ENCODE assay signal across 18 cellular contexts in the genomic region with DNA sequence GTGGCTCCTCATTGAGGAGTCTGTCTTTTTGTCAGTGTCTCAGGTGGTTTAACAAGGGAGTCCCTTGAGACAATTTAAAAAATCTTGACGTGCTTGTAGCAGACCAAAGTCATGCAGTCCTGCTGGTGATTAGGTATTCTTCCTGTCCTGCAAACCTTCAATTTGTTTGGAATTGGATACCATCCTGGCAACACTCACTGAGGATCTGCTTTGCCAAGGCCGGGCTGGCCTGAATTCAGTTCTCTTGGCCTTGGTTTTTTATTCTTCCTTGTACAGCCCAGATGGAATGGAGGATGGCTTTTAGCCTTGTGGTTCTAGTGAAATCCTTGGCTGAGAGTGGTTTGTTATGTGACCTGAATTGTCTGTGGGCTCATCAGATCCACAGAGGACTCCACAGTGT.
DNase-seq lines count a peak whose midpoint lies in the region; ATAC-seq and TF ChIP-seq lines count a peak whose summit lies in the region.
"Had no signal": no experiment of that assay in that cellular context is flagged by ENCODE, and none has a peak within 500 bp of the region (broad histone marks: within the 10 kb centered on the region; RNA-seq: fewer than 3 reads in every experiment).

No MANE protein-coding gene starts in this region.

- H3K9me3 Mint-ChIP-seq in brain = peaks cover 0 to 4% (median 0%) of the 10 kb centered on the region in 5 experiments
- H3K9me3 Mint-ChIP-seq in natural killer cell treated with Interleukin-12 subunit alpha and Interleukin-12 subunit beta and Interleukin-15 and Interleukin-18, amount 100 ng/mL, for 72 hours = no peaks in the 10 kb centered on the region
- H3K9me3 Mint-ChIP-seq in T-cell = peaks cover 0 to 4% (median 2%) of the 10 kb centered on the region in 3 donors
- H3K9me3 Mint-ChIP-seq in stimulated activated naive CD8-positive, alpha-beta T cell treated with anti-CD3 and anti-CD28 coated beads, Interleukin-15, amount 100 ng/mL, for 72 hours = no peaks in the 10 kb centered on the region
- H3K9me3 Mint-ChIP-seq: activated naive CD8-positive, alpha-beta T cell treated with anti-CD3 and anti-CD28 coated beads for 36 hours had no signal

- H3K36me3 Mint-ChIP-seq in brain (no peaks in the 10 kb centered on the region), T-cell (no peaks in the 10 kb centered on the region)
- H3K36me3 Mint-ChIP-seq in natural killer cell treated with Interleukin-12 subunit alpha and Interleukin-12 subunit beta and Interleukin-15 and Interleukin-18, amount 100 ng/mL, for 72 hours = peaks cover 5% of the 10 kb centered on the region
- H3K36me3 Mint-ChIP-seq: activated naive CD8-positive, alpha-beta T cell treated with anti-CD3 and anti-CD28 coated beads for 36 hours had no signal

- peak overlapping the region in 1 of 2 donors; percentile 10 for H3K4me3 ChIP-seq in stomach smooth muscle (ENCODE audit: low read length in 2 of 2)
- H3K4me3 ChIP-seq: skin epidermis had no signal

- CTCF ChIA-PET in T-cell (lab: Charles Lee) = no interaction called here

- no peaks in the 10 kb centered on the region for H3K27me3 ChIP-seq in stomach smooth muscle (ENCODE audit: control insufficient read depth in 1 of 2, insufficient read depth in 2 of 2, low read length in 2 of 2)

- peaks cover 19% of the 10 kb centered on the region for H3K4me1 ChIP-seq in stomach smooth muscle (ENCODE audit: control insufficient read depth, insufficient read depth, low read length)

- H3K36me3 ChIP-seq in stomach smooth muscle (ENCODE audit: control insufficient read depth in 2 of 2, insufficient read depth in 2 of 2, low read length in 2 of 2) = no peaks in the 10 kb centered on the region

- H3K4me1 Mint-ChIP-seq in brain = peaks cover 37% of the 10 kb centered on the region
- peaks cover 4 to 8% of the 10 kb centered on the region in 2 donors for H3K4me1 Mint-ChIP-seq in natural killer cell treated with Interleukin-12 subunit alpha and Interleukin-12 subunit beta and Interleukin-15 and Interleukin-18, amount 100 ng/mL, for 72 hours (ENCODE audit: low read depth in 2 of 2)
- H3K4me1 Mint-ChIP-seq in T-cell = no peaks in the 10 kb centered on the region
- no peaks in the 10 kb centered on the region for H3K4me1 Mint-ChIP-seq in stimulated activated naive CD8-positive, alpha-beta T cell treated with anti-CD3 and anti-CD28 coated beads, Interleukin-15, amount 100 ng/mL, for 72 hours
- H3K4me1 Mint-ChIP-seq: activated naive CD8-positive, alpha-beta T cell treated with anti-CD3 and anti-CD28 coated beads for 36 hours had no signal

- POLR2A ChIA-PET in T-cell (lab: Charles Lee) = no interaction called here

- peak overlapping the region; percentile 53 for H3K27ac ChIP-seq in stomach smooth muscle (ENCODE audit: low read length)
- H3K27ac ChIP-seq: epithelial cell of prostate, KMS-11 had no signal

- peak; percentile 31 for ATAC-seq in GM19025 (IDR thresholded peaks at IDR 0.05; ENCODE audit: low read depth, unreplicated experiment)
- ATAC-seq in left lobe of liver = peak; percentile 84
- ATAC-seq in natural killer cell treated with Interleukin-12 subunit alpha and Interleukin-12 subunit beta and Interleukin-15 and Interleukin-18, amount 100 ng/mL, for 72 hours = no peak
- no peak for ATAC-seq in T-cell (replicated peaks in 1 of 4)
- no peak for ATAC-seq in stimulated activated naive CD8-positive, alpha-beta T cell treated with anti-CD3 and anti-CD28 coated beads, Interleukin-15, amount 100 ng/mL, for 72 hours
- ATAC-seq: HCT116, left colon had no signal

- TF ChIP-seq CTCF in brain (conservative IDR thresholded peaks at IDR 0.05) = no peak

- H3K27me3 Mint-ChIP-seq in brain (no peaks in the 10 kb centered on the region), T-cell (no peaks in the 10 kb centered on the region)
- no peaks in the 10 kb centered on the region for H3K27me3 Mint-ChIP-seq in natural killer cell treated with Interleukin-12 subunit alpha and Interleukin-12 subunit beta and Interleukin-15 and Interleukin-18, amount 100 ng/mL, for 72 hours
- H3K27me3 Mint-ChIP-seq in stimulated activated naive CD8-positive, alpha-beta T cell treated with anti-CD3 and anti-CD28 coated beads, Interleukin-15, amount 100 ng/mL, for 72 hours = no peaks in the 10 kb centered on the region
- H3K27me3 Mint-ChIP-seq: activated naive CD8-positive, alpha-beta T cell treated with anti-CD3 and anti-CD28 coated beads for 36 hours; stimulated activated naive CD8-positive, alpha-beta T cell treated with anti-CD3 and anti-CD28 coated beads, Interleukin-15, Interleukin-2, amounts not matched to agents 100 ng/mL and 50 ng/mL, for 24 hours had no signal

- peak overlapping the region in 1 of 5 experiments; percentile 11 for H3K4me3 Mint-ChIP-seq in brain
- no peak overlapping the region for H3K4me3 Mint-ChIP-seq in natural killer cell treated with Interleukin-12 subunit alpha and Interleukin-12 subunit beta and Interleukin-15 and Interleukin-18, amount 100 ng/mL, for 72 hours
- no peak overlapping the region for H3K4me3 Mint-ChIP-seq in T-cell
- no peak overlapping the region for H3K4me3 Mint-ChIP-seq in stimulated activated naive CD8-positive, alpha-beta T cell treated with anti-CD3 and anti-CD28 coated beads, Interleukin-15, amount 100 ng/mL, for 72 hours
- H3K4me3 Mint-ChIP-seq: activated naive CD8-positive, alpha-beta T cell treated with anti-CD3 and anti-CD28 coated beads for 36 hours; stimulated activated naive CD8-positive, alpha-beta T cell treated with anti-CD3 and anti-CD28 coated beads, Interleukin-15, Interleukin-2, amounts not matched to agents 100 ng/mL and 50 ng/mL, for 24 hours had no signal

- no peaks in the 10 kb centered on the region for H3K9me3 ChIP-seq in stomach smooth muscle (ENCODE audit: control insufficient read depth in 2 of 2, low read length in 2 of 2)

- H3K27ac Mint-ChIP-seq in brain (peak overlapping the region in 4 of 5 experiments; percentile 19 to 75 (median 50)), T-cell (no peak overlapping the region)
- no peak overlapping the region for H3K27ac Mint-ChIP-seq in natural killer cell treated with Interleukin-12 subunit alpha and Interleukin-12 subunit beta and Interleukin-15 and Interleukin-18, amount 100 ng/mL, for 72 hours
- H3K27ac Mint-ChIP-seq in stimulated activated naive CD8-positive, alpha-beta T cell treated with anti-CD3 and anti-CD28 coated beads, Interleukin-15, amount 100 ng/mL, for 72 hours = no peak overlapping the region
- H3K27ac Mint-ChIP-seq: activated naive CD8-positive, alpha-beta T cell treated with anti-CD3 and anti-CD28 coated beads for 36 hours; stimulated activated naive CD8-positive, alpha-beta T cell treated with anti-CD3 and anti-CD28 coated beads, Interleukin-15, Interleukin-2, amounts not matched to agents 100 ng/mL and 50 ng/mL, for 24 hours had no signal

- H3K9ac ChIP-seq in stomach smooth muscle (ENCODE audit: low read length in 2 of 2) = no peak overlapping the region
- H3K9ac ChIP-seq: KMS-11 had no signal

- DNase-seq in left lobe of liver (ENCODE audit: low spot score) (no peak), T-cell (no peak), LoVo (ENCODE audit: low spot score) (no peak)
- DNase-seq in natural killer cell treated with Interleukin-12 subunit alpha and Interleukin-12 subunit beta and Interleukin-15 and Interleukin-18, amount 100 ng/mL, for 72 hours (ENCODE audit: low spot score) = no peak
- no peak for DNase-seq in stimulated activated naive CD8-positive, alpha-beta T cell treated with anti-CD3 and anti-CD28 coated beads, Interleukin-15, amount 100 ng/mL, for 72 hours
- DNase-seq: activated naive CD8-positive, alpha-beta T cell treated with anti-CD3 and anti-CD28 coated beads for 36 hours; DMS 273 treated with DMSO at 0.1 percent for 48 hours; left colon; NCI-H1436 treated with DMSO at 0.1 percent for 48 hours; NCI-H526 had no signal

Comparison
In these comparisons a context has a peak if more than half of its experiments do, and no peak if none do; other contexts are left out.
1. ATAC-seq: peak in GM19025 (single experiment) and left lobe of liver (single experiment); none in natural killer cell treated with Interleukin-12 subunit alpha and Interleukin-12 subunit beta and Interleukin-15 and Interleukin-18, amount 100 ng/mL, for 72 hours (0 of 2), T-cell (0 of 4) and stimulated activated naive CD8-positive, alpha-beta T cell treated with anti-CD3 and anti-CD28 coated beads, Interleukin-15, amount 100 ng/mL, for 72 hours (single experiment).
2. H3K27ac Mint-ChIP-seq: peak in brain (4 of 5); none in natural killer cell treated with Interleukin-12 subunit alpha and Interleukin-12 subunit beta and Interleukin-15 and Interleukin-18, amount 100 ng/mL, for 72 hours (0 of 2), T-cell (0 of 2) and stimulated activated naive CD8-positive, alpha-beta T cell treated with anti-CD3 and anti-CD28 coated beads, Interleukin-15, amount 100 ng/mL, for 72 hours (0 of 2).